26 cellular contexts compared by ENCODE assay signal in the genomic region with DNA sequence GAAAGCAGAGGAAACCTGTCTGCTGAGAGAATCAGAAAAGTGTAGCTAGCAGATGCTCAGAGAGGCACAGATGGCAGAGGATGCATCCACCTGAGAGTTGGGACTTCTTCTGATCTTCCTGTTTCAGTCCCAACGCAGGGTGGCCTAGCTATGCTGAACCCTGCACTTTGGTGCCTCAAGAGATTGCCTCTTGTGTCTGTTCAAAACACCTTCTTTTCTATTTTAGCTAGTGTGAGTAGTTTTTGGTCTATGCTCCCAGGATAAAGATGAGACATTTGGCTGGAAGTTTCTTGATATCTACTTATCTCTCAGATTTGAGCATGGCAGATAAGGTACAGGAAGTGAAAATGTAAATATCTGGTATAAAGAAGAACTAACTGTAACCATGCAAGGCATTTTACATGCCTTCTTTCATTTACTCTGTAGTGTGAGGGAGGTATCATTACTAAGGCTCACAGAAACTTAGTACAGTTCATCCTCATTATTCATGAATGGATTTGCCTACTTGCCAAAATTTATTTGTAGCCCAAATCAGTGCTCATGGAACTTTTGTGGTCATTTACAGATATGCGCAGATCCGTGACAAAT. TPM values are rescaled to one million over a fixed set of nuclear protein-coding genes. Genes with fewer than 3 reads are reported as not detected.
DNase-seq lines count a peak whose midpoint lies in the region; ATAC-seq and TF ChIP-seq lines count a peak whose summit lies in the region.
"Had no signal": no experiment of that assay in that cellular context is flagged by ENCODE, and none has a peak within 500 bp of the region (broad histone marks: within the 10 kb centered on the region; RNA-seq: fewer than 3 reads in every experiment).

No MANE protein-coding gene starts in this region.

- no peaks in the 10 kb centered on the region for H3K4me1 ChIP-seq in OCI-LY7 (ENCODE audit: insufficient read depth, low read length, poor library complexity, severe bottlenecking)
- peaks cover 15% of the 10 kb centered on the region for H3K4me1 ChIP-seq in hepatocyte (ENCODE audit: insufficient read depth)
- no peaks in the 10 kb centered on the region for H3K4me1 ChIP-seq in colonic mucosa
- H3K4me1 ChIP-seq: gastroesophageal sphincter, left lung, right atrium auricular region had no signal

- POLR2A ChIA-PET in OCI-LY7 (lab: Charles Lee) = interaction anchor here (0.7 to 3.2 kb wide), 3 partner anchors 9 to 16 kb away, joined by 3 to 13 read pairs (median 7); no protein-coding TSS in a partner anchor

- peaks cover 50% of the 10 kb centered on the region for H3K4me1 Mint-ChIP-seq in T-helper 2 cell treated with Interferon-gamma antibody and Interleukin-4, amounts not matched to agents 5 μg/mL and 100 μg/mL, for 36 hours (ENCODE audit: low read depth)
- peaks cover 24% of the 10 kb centered on the region for H3K4me1 Mint-ChIP-seq in progenitor cell of endocrine pancreas (ENCODE audit: low read depth)
- H3K4me1 Mint-ChIP-seq: mesothelial cell of epicardium had no signal

- no peak for ATAC-seq in HG02938 (IDR thresholded peaks at IDR 0.05; ENCODE audit: unreplicated experiment)
- ATAC-seq: gastroesophageal sphincter; left lung; natural killer cell treated with Interleukin-12 subunit alpha and Interleukin-12 subunit beta and Interleukin-15 and Interleukin-18, amount 100 ng/mL, for 72 hours; WTC11 had no signal

- H3K36me3 ChIP-seq in OCI-LY7 (ENCODE audit: insufficient read depth, low read length) (no peaks in the 10 kb centered on the region), hepatocyte (replicated peaks; ENCODE audit: insufficient read depth, low read depth) (no peaks in the 10 kb centered on the region), colonic mucosa (no peaks in the 10 kb centered on the region)
- H3K36me3 ChIP-seq: gastroesophageal sphincter, left lung, right atrium auricular region had no signal

- no peaks in the 10 kb centered on the region for H4K20me1 ChIP-seq in OCI-LY7 (ENCODE audit: insufficient read depth, low read length)
- H4K20me1 ChIP-seq in hepatocyte (ENCODE audit: insufficient read depth, poor library complexity, severe bottlenecking) = no peaks in the 10 kb centered on the region

- CTCF ChIA-PET in OCI-LY7 (lab: Charles Lee; ENCODE audit: unreplicated experiment) = no interaction called here

- H3K27me3 Mint-ChIP-seq in T-helper 2 cell treated with Interferon-gamma antibody and Interleukin-4, amounts not matched to agents 5 μg/mL and 100 μg/mL, for 36 hours (ENCODE audit: low read depth) = no peaks in the 10 kb centered on the region
- no peaks in the 10 kb centered on the region for H3K27me3 Mint-ChIP-seq in progenitor cell of endocrine pancreas
- H3K27me3 Mint-ChIP-seq: natural killer cell treated with Interleukin-12 subunit alpha and Interleukin-12 subunit beta and Interleukin-15 and Interleukin-18, amount 100 ng/mL, for 72 hours had no signal

- peak overlapping the region; percentile 75 for H3K27ac Mint-ChIP-seq in T-helper 2 cell treated with Interferon-gamma antibody and Interleukin-4, amounts not matched to agents 5 μg/mL and 100 μg/mL, for 36 hours
- H3K27ac Mint-ChIP-seq in progenitor cell of endocrine pancreas = peak overlapping the region; percentile 81
- H3K27ac Mint-ChIP-seq: mesothelial cell of epicardium; natural killer cell treated with Interleukin-12 subunit alpha and Interleukin-12 subunit beta and Interleukin-15 and Interleukin-18, amount 100 ng/mL, for 72 hours; WTC11 had no signal

- H2AFZ ChIP-seq in OCI-LY7 (ENCODE audit: low read length) (0 out of 2 replicates have a peak overlapping the region, but pooled peaks have one; percentile 22), hepatocyte (peak overlapping the region; percentile 1)

- H3K4me2 ChIP-seq in OCI-LY7 (ENCODE audit: low read length) = no peak overlapping the region
- H3K4me2 ChIP-seq in hepatocyte = no peak overlapping the region

- H3K9me3 Mint-ChIP-seq in T-helper 2 cell treated with Interferon-gamma antibody and Interleukin-4, amounts not matched to agents 5 μg/mL and 100 μg/mL, for 36 hours = peaks cover 39% of the 10 kb centered on the region
- H3K9me3 Mint-ChIP-seq in progenitor cell of endocrine pancreas (ENCODE audit: low read depth) = peaks cover 20% of the 10 kb centered on the region

- H3K9me3 ChIP-seq in OCI-LY7 (ENCODE audit: low read length) = no peaks in the 10 kb centered on the region
- H3K9me3 ChIP-seq in hepatocyte (ENCODE audit: low read depth) = no peaks in the 10 kb centered on the region
- no peaks in the 10 kb centered on the region for H3K9me3 ChIP-seq in colonic mucosa
- H3K9me3 ChIP-seq: gastroesophageal sphincter, left lung, right atrium auricular region had no signal

- DNase-seq in T-helper 2 cell treated with Interferon-gamma antibody and Interleukin-4, amounts not matched to agents 5 μg/mL and 100 μg/mL, for 36 hours (ENCODE audit: low spot score) = no peak
- no peak for DNase-seq in T-helper 2 cell
- DNase-seq in OCI-LY7 (ENCODE audit: low spot score) = no peak
- DNase-seq in hepatocyte (ENCODE audit: low spot score) = no peak
- DNase-seq in progenitor cell of endocrine pancreas (ENCODE audit: low spot score, unreplicated experiment) = no peak
- no peak for DNase-seq in SIG-M5 treated with dmso at 0.1 percent for 504 hours (lab: John Stamatoyannopoulos, UW; ENCODE audit: unreplicated experiment)
- DNase-seq in colonic mucosa = no peak
- DNase-seq: activated CD4-positive, alpha-beta T cell treated with anti-CD3 and anti-CD28 coated beads, Interleukin-2, amount 50 U/mL, for 4 hours; activated effector memory CD4-positive, alpha-beta T cell treated with anti-CD3 and anti-CD28 coated beads, Interleukin-2, amount 50 U/mL, for 16 hours; central memory CD4-positive, alpha-beta T cell; COR-L47; Kasumi-1; left lung; MV-4-11; NCI-H146; NCI-H2171; NCI-H526; stimulated activated CD4-positive, alpha-beta T cell treated with anti-CD3 and anti-CD28 coated beads, Interleukin-2, amount 100 ng/mL, for 24 hours; trophoblast cell had no signal

- TF ChIP-seq CTCF in OCI-LY7 (conservative IDR thresholded peaks at IDR 0.05; ENCODE audit: low read length) = no peak
- no peak for TF ChIP-seq CTCF in hepatocyte (IDR thresholded peaks at IDR 0.05; ENCODE audit: poor library complexity)
- TF ChIP-seq CTCF in progenitor cell of endocrine pancreas (IDR thresholded peaks at IDR 0.05; ENCODE audit: unreplicated experiment) = no peak
- TF ChIP-seq CTCF in colonic mucosa (IDR thresholded peaks at IDR 0.05) = no peak

- H3K27me3 ChIP-seq in hepatocyte (no peaks in the 10 kb centered on the region), colonic mucosa (no peaks in the 10 kb centered on the region)
- H3K27me3 ChIP-seq: gastroesophageal sphincter, left lung, right atrium auricular region had no signal

- no peak overlapping the region for H3K9ac ChIP-seq in colonic mucosa (ENCODE audit: low read depth in 2 of 2, low read length in 2 of 2)

- H3K9me2 ChIP-seq in OCI-LY7 (ENCODE audit: insufficient read depth, low read length) (no peaks in the 10 kb centered on the region), hepatocyte (replicated peaks; ENCODE audit: insufficient read depth) (no peaks in the 10 kb centered on the region)

- H3K79me2 ChIP-seq in OCI-LY7 (ENCODE audit: insufficient read depth, low read depth, low read length) = no peaks in the 10 kb centered on the region
- H3K79me2 ChIP-seq in hepatocyte = no peaks in the 10 kb centered on the region

- BruUV-seq in OCI-LY7 (replicated peaks; lab: Mats Ljungman, UMichigan) = no TSS peak

- 90% methylated on average over 3 of the region's 3 CpGs for WGBS in hepatocyte (ENCODE audit: low lambda C conversion rate, missing lambda C conversion rate)

- H3K27ac ChIP-seq in OCI-LY7 (ENCODE audit: low read depth, low read length, poor library complexity, severe bottlenecking) = no peak overlapping the region
- peak overlapping the region; percentile 45 for H3K27ac ChIP-seq in hepatocyte
- H3K27ac ChIP-seq in colonic mucosa = no peak overlapping the region
- H3K27ac ChIP-seq: gastroesophageal sphincter, left lung, right atrium auricular region, RWPE1 had no signal

- peak overlapping the region; percentile 32 for H3K4me3 Mint-ChIP-seq in T-helper 2 cell treated with Interferon-gamma antibody and Interleukin-4, amounts not matched to agents 5 μg/mL and 100 μg/mL, for 36 hours
- no peak overlapping the region for H3K4me3 Mint-ChIP-seq in progenitor cell of endocrine pancreas (ENCODE audit: low read depth)
- H3K4me3 Mint-ChIP-seq: mesothelial cell of epicardium; natural killer cell treated with Interleukin-12 subunit alpha and Interleukin-12 subunit beta and Interleukin-15 and Interleukin-18, amount 100 ng/mL, for 72 hours; WTC11 had no signal

- H3K36me3 Mint-ChIP-seq in T-helper 2 cell treated with Interferon-gamma antibody and Interleukin-4, amounts not matched to agents 5 μg/mL and 100 μg/mL, for 36 hours (ENCODE audit: low read depth) = peaks cover 79% of the 10 kb centered on the region
- peaks cover 17% of the 10 kb centered on the region for H3K36me3 Mint-ChIP-seq in progenitor cell of endocrine pancreas (ENCODE audit: insufficient read depth)

- no peak overlapping the region for H3K4me3 ChIP-seq in OCI-LY7 (ENCODE audit: low read depth, low read length, poor library complexity, severe bottlenecking)
- H3K4me3 ChIP-seq in hepatocyte = no peak overlapping the region
- H3K4me3 ChIP-seq in colonic mucosa = no peak overlapping the region
- H3K4me3 ChIP-seq: gastroesophageal sphincter, left lung, right atrium auricular region had no signal

- intact Hi-C loops in OCI-LY7 (cut with micrococcal nuclease; ENCODE audit: unreplicated experiment) (no loop called here), colonic mucosa (cut with DNase I) (no loop called here)

RNA-seq across cellular contexts. Expression of a gene that starts 47.0 kb away (rescaled TPM):
- 134 and 173 TPM in 2 replicates for total RNA-seq in OCI-LY7 (2014; rRNA removed; shearing (Covaris generic))
- total RNA-seq in OCI-LY7 (2022) = 171 TPM in 2 replicates
- 178 and 182 TPM in 2 replicates for total RNA-seq in hepatocyte
- polyA plus RNA-seq in hepatocyte = 214 and 243 TPM in 2 replicates
- 144 and 147 TPM in 2 replicates for total RNA-seq in progenitor cell of endocrine pancreas
- 100 to 1,000 TPM; 120 to 147 TPM for total RNA-seq in colonic mucosa
